8 cellular contexts compared by ENCODE assay signal in genomic region chr1:9687876-9688582, GRCh38. TPM values are rescaled to one million over a fixed set of nuclear protein-coding genes. Genes with fewer than 3 reads are reported as not detected.
DNase-seq lines count a peak whose midpoint lies in the region; ATAC-seq and TF ChIP-seq lines count a peak whose summit lies in the region.

No MANE protein-coding gene starts in this region.

- POLR2A ChIA-PET in activated B cell treated with CpG ODN at 0.5 μM for 24 hours (lab: Charles Lee), result interaction anchor here (0.6 to 10.0 kb wide), 9 partner anchors 12 to 1492 kb away, joined by 3 to 126 read pairs (median 5); partner anchors contain the start of genes PIK3CD and SLC25A33

- peak overlapping the region; percentile 30 to 92 (median 62) for H3K4me3 ChIP-seq in heart left ventricle

- no peak for TF ChIP-seq POLR2A in heart left ventricle (IDR thresholded peaks at IDR 0.05)

- DNase-seq in COLO668 (lab: John Stamatoyannopoulos, UW; ENCODE audit: unreplicated experiment) (peak; percentile 69), HFFc6 (no peak), activated B cell treated with CpG ODN at 0.5 μM for 24 hours (no peak), heart left ventricle (peak in 1 of 5 donors; percentile 34), retina (peak; percentile 76)

- CTCF ChIA-PET in activated B cell treated with CpG ODN at 0.5 μM for 24 hours (lab: Charles Lee), result interaction anchor here (1.0 to 4.3 kb wide), 5 partner anchors 36 to 72 kb away, joined by 3 to 33 read pairs (median 4); partner anchors contain the start of gene PIK3CD

- H3K4me1 Mint-ChIP-seq in HFFc6 (ENCODE audit: low read depth), result peaks cover 45% of the 10 kb centered on the region
- peaks cover 72% of the 10 kb centered on the region for H3K4me1 Mint-ChIP-seq in activated B cell treated with CpG ODN at 0.5 μM for 24 hours

- TF ChIP-seq CTCF in HFFc6 (IDR thresholded peaks at IDR 0.05) (no peak), activated B cell treated with CpG ODN at 0.5 μM for 24 hours (IDR thresholded peaks at IDR 0.05) (no peak), heart left ventricle (IDR thresholded peaks at IDR 0.05) (no peak)

- no peaks in the 10 kb centered on the region for H3K27me3 ChIP-seq in heart left ventricle

- peaks cover 0 to 62% (median 26%) of the 10 kb centered on the region in 12 donors for H3K4me1 ChIP-seq in heart left ventricle

- peak overlapping the region in 2 of 12 donors; percentile 65 to 66 for H3K27ac ChIP-seq in heart left ventricle

- H3K36me3 Mint-ChIP-seq in HFFc6 (ENCODE audit: low read depth), result no peaks in the 10 kb centered on the region
- H3K36me3 Mint-ChIP-seq in activated B cell treated with CpG ODN at 0.5 μM for 24 hours (ENCODE audit: low read depth), result peaks cover 37% of the 10 kb centered on the region

- intact Hi-C loops in activated B cell treated with CpG ODN at 0.5 μM for 24 hours (cut with micrococcal nuclease) (loop anchor here (1.0 to 2.0 kb wide), 5 partner anchors 15 to 135 kb away; partner anchors contain the start of gene CLSTN1), heart left ventricle (cut with DNase I) (loop anchor here in 1 of 10 donors (5.0 kb wide), 1 partner anchor 61 kb away; no protein-coding TSS in a partner anchor)

- H3K9me3 Mint-ChIP-seq in HFFc6 (no peaks in the 10 kb centered on the region), activated B cell treated with CpG ODN at 0.5 μM for 24 hours (no peaks in the 10 kb centered on the region)

- ATAC-seq in activated B cell treated with CpG ODN at 0.5 μM for 24 hours (ENCODE audit: low read depth) (no peak), heart left ventricle (peak in 3 of 4 donors; percentile 21 to 29 (median 22)), GM18868 (IDR thresholded peaks at IDR 0.05; ENCODE audit: unreplicated experiment) (no peak), GM21423 (IDR thresholded peaks at IDR 0.05; ENCODE audit: unreplicated experiment) (no peak), GM21526 (IDR thresholded peaks at IDR 0.05; ENCODE audit: low FRiP score, unreplicated experiment) (no peak)

- H3K36me3 ChIP-seq in heart left ventricle, result peaks cover 0 to 6% (median 0%) of the 10 kb centered on the region in 9 donors

- H3K27ac Mint-ChIP-seq in HFFc6 (peak overlapping the region; percentile 70), activated B cell treated with CpG ODN at 0.5 μM for 24 hours (peak overlapping the region; percentile 87)

- peaks cover 3% of the 10 kb centered on the region; the same call in 1 of the 2 replicates for H3K27me3 Mint-ChIP-seq in HFFc6 (ENCODE audit: insufficient read depth)
- no peaks in the 10 kb centered on the region for H3K27me3 Mint-ChIP-seq in activated B cell treated with CpG ODN at 0.5 μM for 24 hours

- H3K4me3 Mint-ChIP-seq in HFFc6 (peak overlapping the region; percentile 85), activated B cell treated with CpG ODN at 0.5 μM for 24 hours (peak overlapping the region; percentile 82)

- WGBS in heart left ventricle, 4 donors, result 6 to 9% (median 8%) methylated on average over 21 to 34 of the region's 34 CpGs

- H3K9me3 ChIP-seq in heart left ventricle, result no peaks in the 10 kb centered on the region

RNA-seq across cellular contexts. Expression of gene PIK3CD, which starts 36.5 kb away (rescaled TPM):
- 10 to 100 TPM in 2 of 6 experiments, 1 to 10 TPM in 4; 7.3 to 14.6 (median 9.2) TPM for total RNA-seq in HFFc6 (2021; fragmentation: NEBNext Ultra II Directional; extraction: Animal tissue kit (Norgen Biotek cat#: 25700))
- total RNA-seq in activated B cell treated with CpG ODN at 0.5 μM for 24 hours (238 and 265 TPM in 2 replicates), heart left ventricle (10 to 100 TPM in 3 of 9 donors, 1 to 10 TPM in 6; 2.3 to 18.8 (median 4.4) TPM)
- polyA plus RNA-seq in heart left ventricle, result 1 to 10 TPM; 1.9 to 2.0 TPM

Comparison
In these comparisons a context has a peak if more than half of its experiments do, and no peak if none do; other contexts are left out.
1. DNase-seq: peak in COLO668 (single experiment) and retina (single experiment); none in HFFc6 (single experiment) and activated B cell treated with CpG ODN at 0.5 μM for 24 hours (single experiment).
2. ATAC-seq: peak in heart left ventricle (3 of 4); none in activated B cell treated with CpG ODN at 0.5 μM for 24 hours (single experiment), GM18868 (single experiment), GM21423 (single experiment) and GM21526 (single experiment).
3. RNA of gene PIK3CD, which starts 36.5 kb away (total RNA-seq): 238 to 265 TPM in activated B cell treated with CpG ODN at 0.5 μM for 24 hours; 7.3 to 14.6 TPM in HFFc6 and 2.3 to 18.8 TPM in heart left ventricle; every median in the first group is over 10 times any median in the second.